13 cellular contexts compared by ENCODE assay signal in genomic region chr21:34143783-34144182, GRCh38.
DNase-seq lines count a peak whose midpoint lies in the region; ATAC-seq and TF ChIP-seq lines count a peak whose summit lies in the region.
"Had no signal": no experiment of that assay in that cellular context is flagged by ENCODE, and none has a peak within 500 bp of the region (broad histone marks: within the 10 kb centered on the region; RNA-seq: fewer than 3 reads in every experiment).

No MANE protein-coding gene starts in this region.

- DNase-seq in right lobe of liver (no peak), endodermal cell (no peak), neural progenitor cell (ENCODE audit: low spot score) (no peak), caudate nucleus (lab: John Stamatoyannopoulos, UW) (no peak), ureter (ENCODE audit: low spot score) (no peak), inferior parietal cortex (ENCODE audit: extremely low spot score) (no peak)
- DNase-seq: AML-193; Caco-2; CD4-positive, alpha-beta T cell; HCEC 1CT had no signal

- H3K4me3 Mint-ChIP-seq in endodermal cell (no peak overlapping the region), neural progenitor cell (peak overlapping the region; percentile 41)
- H3K4me3 Mint-ChIP-seq: CD4-positive, alpha-beta T cell; GM23338 had no signal

- H3K36me3 ChIP-seq in liver (ENCODE audit: control insufficient read depth in 4 of 4, insufficient read depth in 3 of 4, low read depth in 1 of 4, low read length in 3 of 4), result peaks cover 0 to 2% (median 0%) of the 10 kb centered on the region in 4 donors
- H3K36me3 ChIP-seq in right lobe of liver, result no peaks in the 10 kb centered on the region
- peaks cover 70% of the 10 kb centered on the region for H3K36me3 ChIP-seq in endodermal cell (ENCODE audit: control insufficient read depth, insufficient read depth, low read length)
- H3K36me3 ChIP-seq in neural progenitor cell, result peaks cover 10% of the 10 kb centered on the region

- H3K27ac Mint-ChIP-seq in endodermal cell (no peak overlapping the region), neural progenitor cell (no peak overlapping the region)
- H3K27ac Mint-ChIP-seq: CD4-positive, alpha-beta T cell; GM23338 had no signal

- no peak for TF ChIP-seq RAD21 in liver (IDR thresholded peaks at IDR 0.05)

- H3K27me3 Mint-ChIP-seq in endodermal cell (ENCODE audit: insufficient read depth) (no peaks in the 10 kb centered on the region), neural progenitor cell (ENCODE audit: insufficient read depth, low read depth) (peaks cover 6% of the 10 kb centered on the region)
- H3K27me3 Mint-ChIP-seq: CD4-positive, alpha-beta T cell had no signal

- no peak overlapping the region for H3K4me2 ChIP-seq in neural progenitor cell
- H3K4me2 ChIP-seq: GM23338 had no signal

- peaks cover 12% of the 10 kb centered on the region for H3K4me1 Mint-ChIP-seq in endodermal cell
- peaks cover 20% of the 10 kb centered on the region for H3K4me1 Mint-ChIP-seq in neural progenitor cell
- H3K4me1 Mint-ChIP-seq: GM23338 had no signal

- intact Hi-C loops in right lobe of liver (cut with DNase I), result loop anchor here in 1 of 2 donors (10.0 kb wide), 1 partner anchor 51 kb away; no protein-coding TSS in a partner anchor

- H3K4me3 ChIP-seq in liver (ENCODE audit: low read depth in 1 of 3, low read length in 3 of 3) (no peak overlapping the region), right lobe of liver (no peak overlapping the region), endodermal cell (ENCODE audit: low read length) (peak overlapping the region; percentile 56), neural progenitor cell (no peak overlapping the region)
- H3K4me3 ChIP-seq: GM23338 had no signal

- H2AFZ ChIP-seq in neural progenitor cell (replicated peaks), result no peak overlapping the region
- H2AFZ ChIP-seq: GM23338 had no signal

- H3K36me3 Mint-ChIP-seq in endodermal cell (ENCODE audit: low read depth), result peaks cover 87% of the 10 kb centered on the region
- H3K36me3 Mint-ChIP-seq in neural progenitor cell, result peaks cover 83% of the 10 kb centered on the region

- WGBS in liver, result 78% methylated on average over 11 of the region's 11 CpGs
- 81% methylated on average over 10 of the region's 11 CpGs for WGBS in right lobe of liver (ENCODE audit: insufficient coverage, low coverage, low lambda C conversion rate, missing lambda C conversion rate)
- 92 to 96% methylated on average over 11 of the region's 11 CpGs for WGBS in endodermal cell (ENCODE audit: insufficient coverage in 1 of 2, insufficient read length in 1 of 2), 2 experiments

- peaks cover 17% of the 10 kb centered on the region for H3F3A ChIP-seq in neural progenitor cell (ENCODE audit: low read depth)

- H3K27ac ChIP-seq in liver (ENCODE audit: low read depth in 1 of 2, low read length in 2 of 2) (peak overlapping the region in 1 of 2 donors; percentile 6), right lobe of liver (no peak overlapping the region), endodermal cell (ENCODE audit: low read depth, low read length) (no peak overlapping the region), neural progenitor cell (no peak overlapping the region), caudate nucleus (ENCODE audit: low read depth, low read length) (no peak overlapping the region)
- H3K27ac ChIP-seq: C4-2B had no signal

- ATAC-seq in right lobe of liver, result no peak
- ATAC-seq: GM23338 had no signal

- no peak overlapping the region for H3K9ac ChIP-seq in liver (ENCODE audit: low read depth in 1 of 2, low read length in 2 of 2)
- H3K9ac ChIP-seq in endodermal cell (ENCODE audit: extremely low read depth, low read length, poor library complexity, severe bottlenecking), result no peak overlapping the region
- H3K9ac ChIP-seq in neural progenitor cell, result no peak overlapping the region

- H3K9me3 ChIP-seq in liver (ENCODE audit: control insufficient read depth in 4 of 4, low read length in 3 of 4), result no peaks in the 10 kb centered on the region
- H3K9me3 ChIP-seq in right lobe of liver, result no peaks in the 10 kb centered on the region
- H3K9me3 ChIP-seq in endodermal cell (ENCODE audit: control insufficient read depth, low read length), result peaks cover 64% of the 10 kb centered on the region
- H3K9me3 ChIP-seq in neural progenitor cell (ENCODE audit: low read depth), result no peaks in the 10 kb centered on the region

- peaks cover 66% of the 10 kb centered on the region for H3K79me2 ChIP-seq in neural progenitor cell (ENCODE audit: low read depth)

- TF ChIP-seq CTCF in liver (IDR thresholded peaks at IDR 0.05; ENCODE audit: low read depth, low read length, missing input control) (no peak), right lobe of liver (IDR thresholded peaks at IDR 0.05) (no peak), endodermal cell (conservative IDR thresholded peaks at IDR 0.05) (no peak), neural progenitor cell (IDR thresholded peaks at IDR 0.05) (no peak)

- TF ChIP-seq POLR2A in right lobe of liver (IDR thresholded peaks at IDR 0.05), result no peak

- H3K27me3 ChIP-seq in liver (ENCODE audit: control insufficient read depth in 4 of 4, insufficient read depth in 4 of 4, low read length in 3 of 4) (no peaks in the 10 kb centered on the region), right lobe of liver (no peaks in the 10 kb centered on the region), endodermal cell (ENCODE audit: control insufficient read depth, insufficient read depth, low read length, poor library complexity, severe bottlenecking) (no peaks in the 10 kb centered on the region), neural progenitor cell (no peaks in the 10 kb centered on the region)

- H4K20me1 ChIP-seq in neural progenitor cell (ENCODE audit: low read depth), result peaks cover 4% of the 10 kb centered on the region

- H3K4me1 ChIP-seq in liver (ENCODE audit: control insufficient read depth in 4 of 4, insufficient read depth in 4 of 4, low read length in 3 of 4), result peaks cover 3 to 11% (median 6%) of the 10 kb centered on the region in 4 donors
- peaks cover 0 to 16% (median 6%) of the 10 kb centered on the region in 4 donors for H3K4me1 ChIP-seq in right lobe of liver
- H3K4me1 ChIP-seq in endodermal cell (ENCODE audit: control insufficient read depth, insufficient read depth, low read length), result no peaks in the 10 kb centered on the region
- peaks cover 17% of the 10 kb centered on the region for H3K4me1 ChIP-seq in neural progenitor cell

- H3K9me3 Mint-ChIP-seq in endodermal cell, result peaks cover 43% of the 10 kb centered on the region
- H3K9me3 Mint-ChIP-seq in neural progenitor cell, result peaks cover 59% of the 10 kb centered on the region
- H3K9me3 Mint-ChIP-seq: CD4-positive, alpha-beta T cell had no signal

TF ChIP-seq in liver, 16 proteins besides CTCF, POLR2A, EP300 and RAD21 (continues in another document):
- TF ChIP-seq EGR1 (IDR thresholded peaks at IDR 0.05; ENCODE audit: low read depth in 2 of 2), result no peak
- peak; percentile 93 for TF ChIP-seq ZBTB33 (IDR thresholded peaks at IDR 0.05)
- TF ChIP-seq GABPA (IDR thresholded peaks at IDR 0.05 in 1 of 2, conservative IDR thresholded peaks at IDR 0.05 in 1 of 2), result no peak
- TF ChIP-seq YY1 (IDR thresholded peaks at IDR 0.05), result no peak
- TF ChIP-seq TAF1 (conservative IDR thresholded peaks at IDR 0.05), result no peak
- TF ChIP-seq FOXA1 (IDR thresholded peaks at IDR 0.05), result no peak
- TF ChIP-seq FOXA2 (IDR thresholded peaks at IDR 0.05), result no peak
- TF ChIP-seq, protein P1, sequence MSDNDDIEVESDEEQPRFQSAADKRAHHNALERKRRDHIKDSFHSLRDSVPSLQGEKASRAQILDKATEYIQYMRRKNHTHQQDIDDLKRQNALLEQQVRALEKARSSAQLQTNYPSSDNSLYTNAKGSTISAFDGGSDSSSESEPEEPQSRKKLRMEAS (IDR thresholded peaks at IDR 0.05), result no peak
- TF ChIP-seq JUND (IDR thresholded peaks at IDR 0.05), result no peak
- TF ChIP-seq, protein P2, sequence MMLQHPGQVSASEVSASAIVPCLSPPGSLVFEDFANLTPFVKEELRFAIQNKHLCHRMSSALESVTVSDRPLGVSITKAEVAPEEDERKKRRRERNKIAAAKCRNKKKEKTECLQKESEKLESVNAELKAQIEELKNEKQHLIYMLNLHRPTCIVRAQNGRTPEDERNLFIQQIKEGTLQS (IDR thresholded peaks at IDR 0.05), result no peak
- TF ChIP-seq HNF4G (IDR thresholded peaks at IDR 0.05), result no peak
- TF ChIP-seq NR2F2 (IDR thresholded peaks at IDR 0.05), result peak; percentile 18
